8 cellular contexts compared by ENCODE assay signal in the genomic region with DNA sequence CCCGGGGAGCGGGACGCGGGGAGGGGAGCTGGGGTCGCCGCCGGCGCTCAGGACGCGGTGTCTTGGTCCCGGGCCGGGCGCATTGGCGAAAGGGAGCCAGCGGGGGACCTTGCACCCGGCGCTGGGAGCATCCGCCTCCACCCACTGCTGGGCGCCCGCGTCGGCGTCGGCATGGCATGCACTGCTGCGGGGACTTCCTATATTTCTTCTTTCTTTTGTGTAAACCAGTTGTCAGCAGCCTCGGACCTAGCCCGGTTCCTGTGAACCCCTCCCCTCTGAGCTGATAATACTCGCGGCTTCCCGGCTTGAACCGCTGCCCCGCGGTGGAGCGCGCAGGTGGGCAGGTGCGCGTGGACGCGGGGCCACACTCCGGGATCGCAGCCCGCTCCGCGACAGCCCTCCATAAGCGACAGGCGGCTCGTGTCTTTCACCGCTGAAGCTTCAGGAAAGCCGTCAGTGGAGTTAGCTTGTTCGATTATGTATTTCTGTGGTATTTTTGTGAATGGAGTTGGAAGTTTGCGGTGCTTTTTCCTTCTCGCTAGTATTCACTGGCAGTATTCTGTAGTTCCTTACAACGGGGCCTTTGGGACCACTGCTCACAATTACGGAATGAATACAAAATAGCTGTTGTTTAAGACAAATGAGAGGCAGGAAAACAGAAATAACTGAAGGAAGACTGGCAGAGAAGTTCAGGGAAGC. TPM values are rescaled to one million over a fixed set of nuclear protein-coding genes. Genes with fewer than 3 reads are reported as not detected.
DNase-seq lines count a peak whose midpoint lies in the region; ATAC-seq and TF ChIP-seq lines count a peak whose summit lies in the region.

No MANE protein-coding gene starts in this region.

- H3K4me1 Mint-ChIP-seq in activated T-cell treated with anti-CD3 and anti-CD28 coated beads, Interleukin-2, amount 50 U/mL, for 24 hours (ENCODE audit: low read depth) = peaks cover 44% of the 10 kb centered on the region

- H3K27ac ChIP-seq in neutrophil = no peak overlapping the region

- DNase-seq in NK-92 treated with Interleukin-12 subunit alpha and Interleukin-12 subunit beta, amount 100 ng/mL, for 24 hours (lab: John Stamatoyannopoulos, UW) = peak; percentile 47
- no peak for DNase-seq in NK-92 (lab: John Stamatoyannopoulos, UW; ENCODE audit: unreplicated experiment)
- DNase-seq in NCI-H69 (lab: John Stamatoyannopoulos, UW) = peak; percentile 67
- DNase-seq in activated T-cell treated with anti-CD3 and anti-CD28 coated beads, Interleukin-2, amount 50 U/mL, for 24 hours = no peak
- peak; percentile 16 for DNase-seq in fibroblast of the aortic adventitia (ENCODE audit: low read depth)
- DNase-seq in NCI-H187 (lab: John Stamatoyannopoulos, UW) = no peak

- H3K4me3 Mint-ChIP-seq in activated T-cell treated with anti-CD3 and anti-CD28 coated beads, Interleukin-2, amount 50 U/mL, for 24 hours = peak overlapping the region; percentile 89

- peaks cover 50% of the 10 kb centered on the region for H3K27me3 Mint-ChIP-seq in activated T-cell treated with anti-CD3 and anti-CD28 coated beads, Interleukin-2, amount 50 U/mL, for 24 hours

- H3K36me3 ChIP-seq in neutrophil = peaks cover 3% of the 10 kb centered on the region

- peaks cover 13 to 23% of the 10 kb centered on the region in 2 experiments for H3K4me1 ChIP-seq in neutrophil (ENCODE audit: control insufficient read depth in 1 of 2, insufficient read depth in 1 of 2, low read depth in 1 of 2, low read length in 1 of 2)

- peak; percentile 21 for ATAC-seq in HG03045 (IDR thresholded peaks at IDR 0.05; ENCODE audit: unreplicated experiment)

- TF ChIP-seq CTCF in fibroblast of the aortic adventitia (IDR thresholded peaks at IDR 0.05; ENCODE audit: insufficient read depth, low read length) = no peak
- TF ChIP-seq CTCF in neutrophil (IDR thresholded peaks at IDR 0.05) = no peak

- H3K27ac Mint-ChIP-seq in activated T-cell treated with anti-CD3 and anti-CD28 coated beads, Interleukin-2, amount 50 U/mL, for 24 hours = peak overlapping the region; percentile 82

- H3K36me3 Mint-ChIP-seq in activated T-cell treated with anti-CD3 and anti-CD28 coated beads, Interleukin-2, amount 50 U/mL, for 24 hours (ENCODE audit: low read depth) = peaks cover 5% of the 10 kb centered on the region

- no peaks in the 10 kb centered on the region for H3K9me3 Mint-ChIP-seq in activated T-cell treated with anti-CD3 and anti-CD28 coated beads, Interleukin-2, amount 50 U/mL, for 24 hours

- H3K4me3 ChIP-seq in fibroblast of the aortic adventitia (ENCODE audit: low read depth, low read length) = peak overlapping the region; percentile 80
- H3K4me3 ChIP-seq in neutrophil (ENCODE audit: low read depth in 1 of 2, low read length in 1 of 2) = peak overlapping the region; percentile 51 to 64

- H3K9me3 ChIP-seq in neutrophil = no peaks in the 10 kb centered on the region

- H3K27me3 ChIP-seq in neutrophil = peaks cover 50% of the 10 kb centered on the region

RNA-seq across cellular contexts. Expression of gene BMAL2, which starts 0.8 kb away (rescaled TPM):
- 2.8 and 44.5 TPM in 2 replicates for total RNA-seq in fibroblast of the aortic adventitia (ENCODE audit: low replicate concordance)

Comparison
In these comparisons a context has a peak if more than half of its experiments do, and no peak if none do; other contexts are left out.
1. DNase-seq: peak in NK-92 treated with Interleukin-12 subunit alpha and Interleukin-12 subunit beta, amount 100 ng/mL, for 24 hours (single experiment), NCI-H69 (single experiment) and fibroblast of the aortic adventitia (single experiment); none in NK-92 (single experiment), activated T-cell treated with anti-CD3 and anti-CD28 coated beads, Interleukin-2, amount 50 U/mL, for 24 hours (single experiment) and NCI-H187 (0 of 2).